ENCODE assay signal across 1 cellular context in the genomic region with DNA sequence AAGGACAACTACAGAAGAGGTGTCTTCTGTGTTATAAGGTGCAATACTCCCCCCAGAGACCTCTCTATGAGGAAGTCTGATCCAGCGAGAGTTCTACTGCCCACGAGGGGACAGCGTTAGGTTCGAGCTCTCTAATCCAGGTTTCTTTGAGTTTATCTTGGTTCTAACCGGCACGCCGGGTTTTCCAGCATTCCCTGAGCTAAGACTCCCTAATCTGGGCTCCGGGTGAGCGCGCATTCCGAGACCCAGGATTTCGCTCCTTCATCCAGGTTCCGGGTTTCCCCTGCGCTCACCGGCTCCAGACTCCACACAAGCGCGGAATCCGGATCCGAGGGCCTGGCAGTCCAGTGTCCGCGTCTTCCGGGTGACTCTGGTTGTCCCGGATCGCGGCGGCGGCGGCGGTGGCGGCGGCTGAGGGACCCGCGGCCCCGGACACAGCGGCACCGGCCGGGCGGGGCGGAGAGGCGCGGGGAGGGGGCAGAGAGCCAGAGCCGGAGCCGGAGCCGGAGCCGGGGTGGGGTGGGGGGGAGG.
TF ChIP-seq lines count a peak whose summit lies in the region.

A gene with protein sequence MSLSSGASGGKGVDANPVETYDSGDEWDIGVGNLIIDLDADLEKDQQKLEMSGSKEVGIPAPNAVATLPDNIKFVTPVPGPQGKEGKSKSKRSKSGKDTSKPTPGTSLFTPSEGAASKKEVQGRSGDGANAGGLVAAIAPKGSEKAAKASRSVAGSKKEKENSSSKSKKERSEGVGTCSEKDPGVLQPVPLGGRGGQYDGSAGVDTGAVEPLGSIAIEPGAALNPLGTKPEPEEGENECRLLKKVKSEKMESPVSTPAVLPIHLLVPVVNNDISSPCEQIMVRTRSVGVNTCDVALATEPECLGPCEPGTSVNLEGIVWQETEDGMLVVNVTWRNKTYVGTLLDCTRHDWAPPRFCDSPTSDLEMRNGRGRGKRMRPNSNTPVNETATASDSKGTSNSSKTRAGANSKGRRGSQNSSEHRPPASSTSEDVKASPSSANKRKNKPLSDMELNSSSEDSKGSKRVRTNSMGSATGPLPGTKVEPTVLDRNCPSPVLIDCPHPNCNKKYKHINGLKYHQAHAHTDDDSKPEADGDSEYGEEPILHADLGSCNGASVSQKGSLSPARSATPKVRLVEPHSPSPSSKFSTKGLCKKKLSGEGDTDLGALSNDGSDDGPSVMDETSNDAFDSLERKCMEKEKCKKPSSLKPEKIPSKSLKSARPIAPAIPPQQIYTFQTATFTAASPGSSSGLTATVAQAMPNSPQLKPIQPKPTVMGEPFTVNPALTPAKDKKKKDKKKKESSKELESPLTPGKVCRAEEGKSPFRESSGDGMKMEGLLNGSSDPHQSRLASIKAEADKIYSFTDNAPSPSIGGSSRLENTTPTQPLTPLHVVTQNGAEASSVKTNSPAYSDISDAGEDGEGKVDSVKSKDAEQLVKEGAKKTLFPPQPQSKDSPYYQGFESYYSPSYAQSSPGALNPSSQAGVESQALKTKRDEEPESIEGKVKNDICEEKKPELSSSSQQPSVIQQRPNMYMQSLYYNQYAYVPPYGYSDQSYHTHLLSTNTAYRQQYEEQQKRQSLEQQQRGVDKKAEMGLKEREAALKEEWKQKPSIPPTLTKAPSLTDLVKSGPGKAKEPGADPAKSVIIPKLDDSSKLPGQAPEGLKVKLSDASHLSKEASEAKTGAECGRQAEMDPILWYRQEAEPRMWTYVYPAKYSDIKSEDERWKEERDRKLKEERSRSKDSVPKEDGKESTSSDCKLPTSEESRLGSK (N-terminal part only) (plus strand): TSS at position 373 of the 531 bp plus-strand sequence. CDS start 38,842 bp downstream, outside the sequence.

TF ChIP-seq in GM12878, 131 proteins besides CTCF, POLR2A, EP300 and RAD21 (continued from another document):
- peak; percentile 96 for TF ChIP-seq IKZF1 (conservative IDR thresholded peaks at IDR 0.05)
TF ChIP-seq in GM12878: peak in this region for 62.
